Comparison of ENCODE assay signal across 20 cellular contexts in genomic region chr15:67796728-67797127, GRCh38. TPM values are rescaled to one million over a fixed set of nuclear protein-coding genes. Genes with fewer than 3 reads are reported as not detected.
"Had no signal": no experiment of that assay in that cellular context is flagged by ENCODE, and none has a peak within 500 bp of the region (broad histone marks: within the 10 kb centered on the region; RNA-seq: fewer than 3 reads in every experiment).

No MANE protein-coding gene starts in this region.

- H3K4me1 Mint-ChIP-seq: stimulated activated naive CD8-positive, alpha-beta T cell treated with anti-CD3 and anti-CD28 coated beads, Interleukin-15, amount 100 ng/mL, for 72 hours had no signal

- H3K4me3 ChIP-seq: breast epithelium, gastrocnemius medialis, testis had no signal

- H3K27me3 Mint-ChIP-seq: stimulated activated naive CD8-positive, alpha-beta T cell treated with anti-CD3 and anti-CD28 coated beads, Interleukin-15, amount 100 ng/mL, for 72 hours had no signal

- H3K4me1 ChIP-seq: breast epithelium, gastrocnemius medialis, testis had no signal

- H3K9me3 ChIP-seq: gastrocnemius medialis, testis had no signal

- H3K27ac Mint-ChIP-seq: activated T-cell treated with anti-CD3 and anti-CD28 coated beads, Interleukin-2, amount 50 U/mL, for 72 hours; natural killer cell; stimulated activated naive CD8-positive, alpha-beta T cell treated with anti-CD3 and anti-CD28 coated beads, Interleukin-15, amount 100 ng/mL, for 72 hours; T-helper 1 cell treated with Interleukin-12 subunit alpha and Interleukin-12 subunit beta and Interleukin-4 antibody, amounts not matched to agents 30 μg/mL and 1 μg/mL, for 36 hours had no signal

- DNase-seq: activated CD4-positive, alpha-beta T cell treated with anti-CD3 and anti-CD28 coated beads, Interleukin-2, amount 50 U/mL, for 48 hours; activated T-cell treated with anti-CD3 and anti-CD28 coated beads, Interleukin-2, amount 50 U/mL, for 72 hours; aorta; effector CD4-positive, alpha-beta T cell; gastrocnemius medialis; mammary epithelial cell; natural killer cell; occipital lobe; stimulated activated CD4-positive, alpha-beta T cell treated with anti-CD3 and anti-CD28 coated beads, Interleukin-4, amount 100 ng/mL, for 24 hours; stimulated activated naive CD8-positive, alpha-beta T cell treated with anti-CD3 and anti-CD28 coated beads, Interleukin-15, amount 100 ng/mL, for 72 hours; testis had no signal

- ATAC-seq: activated CD4-positive, CD25-positive, alpha-beta regulatory T cell treated with anti-CD3 and anti-CD28 coated beads, Interleukin-2, amount 50 U/mL, for 24 hours; activated T-cell treated with anti-CD3 and anti-CD28 coated beads, Interleukin-2, amount 50 U/mL, for 72 hours; gastrocnemius medialis; natural killer cell; SK-N-SH treated with all-trans-retinoic acid at 6 μM for 48 hours; stimulated activated naive CD8-positive, alpha-beta T cell treated with anti-CD3 and anti-CD28 coated beads, Interleukin-15, amount 100 ng/mL, for 72 hours had no signal

- H3K36me3 ChIP-seq: breast epithelium, gastrocnemius medialis had no signal

- H3K4me3 Mint-ChIP-seq: activated T-cell treated with anti-CD3 and anti-CD28 coated beads, Interleukin-2, amount 50 U/mL, for 72 hours; natural killer cell; stimulated activated naive CD8-positive, alpha-beta T cell treated with anti-CD3 and anti-CD28 coated beads, Interleukin-15, amount 100 ng/mL, for 72 hours; T-helper 1 cell treated with Interleukin-12 subunit alpha and Interleukin-12 subunit beta and Interleukin-4 antibody, amounts not matched to agents 30 μg/mL and 1 μg/mL, for 36 hours had no signal

- H3K27ac ChIP-seq: breast epithelium, gastrocnemius medialis, testis had no signal

- H3K27me3 ChIP-seq: breast epithelium, gastrocnemius medialis, testis had no signal

RNA-seq across cellular contexts. Expression of gene SKOR1, which starts 28.6 kb away (rescaled TPM):
- total RNA-seq: kidney epithelial cell had no signal

RNA-seq across cellular contexts. Expression of gene RNU6-1, which starts 43.1 kb away (rescaled TPM):
- total RNA-seq: activated T-cell treated with anti-CD3 and anti-CD28 coated beads, Interleukin-2, amount 50 U/mL, for 72 hours; aorta; breast epithelium; fibroblast of lung; gastrocnemius medialis; kidney epithelial cell; mammary epithelial cell; mucosa of gallbladder; natural killer cell; occipital lobe; pulmonary artery endothelial cell; testis; ureter had no signal
- polyA plus RNA-seq: aorta, fibroblast of lung, mammary epithelial cell had no signal
